Comparison of ENCODE assay signal across 17 cellular contexts in genomic region chr15:25875551-25875950, GRCh38. TPM values are rescaled to one million over a fixed set of nuclear protein-coding genes. Genes with fewer than 3 reads are reported as not detected.
"Had no signal": no experiment of that assay in that cellular context is flagged by ENCODE, and none has a peak within 500 bp of the region (broad histone marks: within the 10 kb centered on the region; RNA-seq: fewer than 3 reads in every experiment).

No MANE protein-coding gene starts in this region.

- H3K4me3 ChIP-seq: adrenal gland, ascending aorta, heart right ventricle had no signal

- H3K36me3 ChIP-seq: adrenal gland, ascending aorta, brain microvascular endothelial cell, heart right ventricle had no signal

- H3K4me1 ChIP-seq: adrenal gland, ascending aorta, heart right ventricle had no signal

- H3K9me3 ChIP-seq: adrenal gland, ascending aorta, heart right ventricle had no signal

- DNase-seq: activated CD4-positive, alpha-beta T cell treated with anti-CD3 and anti-CD28 coated beads, Interleukin-2, amount 10 ng/mL, durations not matched to agents 24 days and 14 days; activated CD8-positive, alpha-beta T cell treated with anti-CD3 and anti-CD28 coated beads, Interleukin-2, amount 10 ng/mL, durations not matched to agents 7 days and 5 days; adrenal gland; brain microvascular endothelial cell; caudate nucleus; effector memory CD4-positive, alpha-beta T cell; heart right ventricle; islet precursor cell; left cardiac atrium; stimulated activated CD4-positive, alpha-beta T cell treated with anti-CD3 and anti-CD28 coated beads, Interleukin-12 subunit alpha, Interleukin-12 subunit beta, amount 100 ng/mL, for 4 hours; stimulated activated CD4-positive, alpha-beta T cell treated with anti-CD3 and anti-CD28 coated beads, Interleukin-4, amount 100 ng/mL, for 4 hours; stimulated activated naive CD8-positive, alpha-beta T cell treated with anti-CD3 and anti-CD28 coated beads, Interleukin-15, Interleukin-2, amounts not matched to agents 100 U/mL and 50 U/mL, for 24 hours had no signal

- ATAC-seq: activated CD4-positive, CD25-positive, alpha-beta regulatory T cell treated with anti-CD3 and anti-CD28 coated beads, Interleukin-2, amount 50 U/mL, for 24 hours; activated CD8-positive, alpha-beta T cell treated with anti-CD3 and anti-CD28 coated beads, Interleukin-2, amount 10 ng/mL, durations not matched to agents 7 days and 5 days; activated naive CD4-positive, alpha-beta T cell treated with anti-CD3 and anti-CD28 coated beads, Interleukin-2, amount 50 U/mL, for 72 hours; heart right ventricle; natural killer cell treated with Interleukin-12 subunit alpha and Interleukin-12 subunit beta and Interleukin-15 and Interleukin-18, amount 100 ng/mL, for 72 hours; stimulated activated naive CD8-positive, alpha-beta T cell treated with anti-CD3 and anti-CD28 coated beads, Interleukin-15, Interleukin-2, amounts not matched to agents 100 U/mL and 50 U/mL, for 24 hours had no signal

- H3K27ac ChIP-seq: adrenal gland, ascending aorta, brain microvascular endothelial cell, heart right ventricle had no signal

- H3K27me3 ChIP-seq: adrenal gland, ascending aorta, brain microvascular endothelial cell had no signal

RNA-seq across cellular contexts. Expression of gene ATP10A, which starts 12.4 kb away (rescaled TPM):
- total RNA-seq: dermis microvascular lymphatic vessel endothelial cell had no signal
